24 cellular contexts compared by ENCODE assay signal in the genomic region with DNA sequence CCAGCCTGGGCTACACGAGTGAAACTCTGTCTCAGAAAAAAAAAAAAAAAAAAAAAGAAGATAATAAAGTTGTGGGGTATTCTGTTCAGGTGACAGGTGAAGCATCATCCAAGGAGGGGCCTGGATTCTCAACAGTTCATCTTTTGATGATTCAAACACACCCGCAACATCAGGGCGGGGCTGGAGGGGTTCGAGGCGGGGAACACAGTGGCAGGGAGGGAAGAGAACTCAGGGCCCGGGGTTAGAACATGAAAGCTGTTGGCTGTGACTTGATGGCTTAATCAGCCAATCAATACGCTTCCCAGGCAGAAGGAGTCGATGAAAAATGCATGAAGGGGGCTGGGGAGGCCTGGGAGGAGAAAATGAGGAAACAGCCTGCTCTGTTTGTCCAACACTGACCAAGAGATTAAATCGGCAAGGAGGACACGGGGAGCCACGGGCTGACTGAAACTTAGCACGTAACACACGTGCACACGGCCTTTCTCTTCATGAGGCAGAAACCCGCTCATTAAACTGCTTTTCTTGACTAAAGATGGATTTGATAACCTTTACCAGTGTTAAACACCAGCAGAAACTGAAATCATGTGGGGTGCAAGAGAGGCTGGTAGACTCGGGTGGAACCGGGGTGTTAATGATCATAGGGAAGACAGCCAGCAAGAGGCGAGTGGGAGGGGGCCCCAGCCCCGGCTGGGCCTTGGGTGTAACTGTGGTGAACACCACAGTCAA.
DNase-seq lines count a peak whose midpoint lies in the region; ATAC-seq and TF ChIP-seq lines count a peak whose summit lies in the region.
"Had no signal": no experiment of that assay in that cellular context is flagged by ENCODE, and none has a peak within 500 bp of the region (broad histone marks: within the 10 kb centered on the region; RNA-seq: fewer than 3 reads in every experiment).

No MANE protein-coding gene starts in this region.

- H3K27ac Mint-ChIP-seq in activated CD4-positive, alpha-beta T cell treated with anti-CD3 and anti-CD28 coated beads, Interleukin-2, amount 10 ng/mL, durations not matched to agents 24 days and 14 days, result peak overlapping the region; percentile 22
- H3K27ac Mint-ChIP-seq in activated CD4-positive, alpha-beta T cell treated with anti-CD3 and anti-CD28 coated beads, Interleukin-2, amount 10 ng/mL, durations not matched to agents 7 days and 5 days, result no peak overlapping the region
- H3K27ac Mint-ChIP-seq in GM23338, result 0 out of 2 replicates have a peak overlapping the region, but pooled peaks have one; percentile 54
- no peak overlapping the region for H3K27ac Mint-ChIP-seq in activated CD4-positive, alpha-beta memory T cell treated with anti-CD3 and anti-CD28 coated beads for 36 hours
- H3K27ac Mint-ChIP-seq: stimulated activated naive B cell treated with anti-CD40 and anti-IgM and Interleukin-4, amounts not matched to agents 10 μg/mL and 1 μg/mL and 100 μg/mL, for 72 hours had no signal

- H3K9me2 ChIP-seq in GM23338 (ENCODE audit: insufficient read depth), result no peaks in the 10 kb centered on the region

- no peak overlapping the region for H3K4me3 Mint-ChIP-seq in activated CD4-positive, alpha-beta T cell treated with anti-CD3 and anti-CD28 coated beads, Interleukin-2, amount 10 ng/mL, durations not matched to agents 24 days and 14 days
- H3K4me3 Mint-ChIP-seq in activated CD4-positive, alpha-beta T cell treated with anti-CD3 and anti-CD28 coated beads, Interleukin-2, amount 10 ng/mL, durations not matched to agents 7 days and 5 days, result no peak overlapping the region
- no peak overlapping the region for H3K4me3 Mint-ChIP-seq in GM23338
- no peak overlapping the region for H3K4me3 Mint-ChIP-seq in activated CD4-positive, alpha-beta memory T cell treated with anti-CD3 and anti-CD28 coated beads for 36 hours
- H3K4me3 Mint-ChIP-seq: central memory CD8-positive, alpha-beta T cell; stimulated activated naive B cell treated with anti-CD40 and anti-IgM and Interleukin-4, amounts not matched to agents 10 μg/mL and 1 μg/mL and 100 μg/mL, for 72 hours had no signal

- TF ChIP-seq CTCF in GM23338 (conservative IDR thresholded peaks at IDR 0.05; ENCODE audit: low read depth in 2 of 2) (no peak), coronary artery (IDR thresholded peaks at IDR 0.05) (no peak)

- no peaks in the 10 kb centered on the region for H3F3A ChIP-seq in GM23338 (replicated peaks; ENCODE audit: low read depth)

- H3K4me3 ChIP-seq in GM23338, result no peak overlapping the region
- H3K4me3 ChIP-seq in coronary artery, result no peak overlapping the region
- H3K4me3 ChIP-seq: body of pancreas, esophagus squamous epithelium, SK-N-MC, upper lobe of right lung had no signal

- ATAC-seq in GM23338 (no peak), HG02588 (IDR thresholded peaks at IDR 0.05; ENCODE audit: unreplicated experiment) (no peak)
- ATAC-seq: body of pancreas; foreskin keratinocyte; PC-3; sciatic nerve; stimulated activated naive B cell treated with anti-CD40 and anti-IgM and Interleukin-4, amounts not matched to agents 10 μg/mL and 1 μg/mL and 100 μg/mL, for 72 hours; upper lobe of right lung had no signal

- CTCF ChIA-PET in activated CD4-positive, alpha-beta T cell treated with anti-CD3 and anti-CD28 coated beads, Interleukin-2, amount 10 ng/mL, durations not matched to agents 7 days and 5 days (lab: Charles Lee), result no interaction called here
- CTCF ChIA-PET in activated CD4-positive, alpha-beta memory T cell treated with anti-CD3 and anti-CD28 coated beads for 36 hours (lab: Charles Lee), result interaction anchor here (0.6 to 1.1 kb wide), 2 partner anchors 83 to 318 kb away, joined by 3 to 4 read pairs; no protein-coding TSS in a partner anchor

- H3K27me3 ChIP-seq in GM23338 (ENCODE audit: insufficient read depth), result no peaks in the 10 kb centered on the region
- H3K27me3 ChIP-seq: body of pancreas, upper lobe of right lung had no signal

- POLR2A ChIA-PET in activated CD4-positive, alpha-beta T cell treated with anti-CD3 and anti-CD28 coated beads, Interleukin-2, amount 10 ng/mL, durations not matched to agents 7 days and 5 days (lab: Charles Lee), result interaction anchor here (0.6 kb wide), 1 partner anchor 26 kb away, joined by 3 read pairs; no protein-coding TSS in a partner anchor
- POLR2A ChIA-PET in activated CD4-positive, alpha-beta memory T cell treated with anti-CD3 and anti-CD28 coated beads for 36 hours (lab: Charles Lee), result no interaction called here

- no peak overlapping the region for H2AFZ ChIP-seq in GM23338

- H3K27me3 Mint-ChIP-seq in activated CD4-positive, alpha-beta T cell treated with anti-CD3 and anti-CD28 coated beads, Interleukin-2, amount 10 ng/mL, durations not matched to agents 24 days and 14 days, result peaks cover 2% of the 10 kb centered on the region
- H3K27me3 Mint-ChIP-seq in activated CD4-positive, alpha-beta T cell treated with anti-CD3 and anti-CD28 coated beads, Interleukin-2, amount 10 ng/mL, durations not matched to agents 7 days and 5 days, result no peaks in the 10 kb centered on the region
- peaks cover 10% of the 10 kb centered on the region for H3K27me3 Mint-ChIP-seq in GM23338 (ENCODE audit: insufficient read depth, low read depth, poor library complexity)
- H3K27me3 Mint-ChIP-seq in activated CD4-positive, alpha-beta memory T cell treated with anti-CD3 and anti-CD28 coated beads for 36 hours, result peaks cover 11% of the 10 kb centered on the region

- no peaks in the 10 kb centered on the region for H3K36me3 Mint-ChIP-seq in activated CD4-positive, alpha-beta T cell treated with anti-CD3 and anti-CD28 coated beads, Interleukin-2, amount 10 ng/mL, durations not matched to agents 24 days and 14 days (ENCODE audit: low read depth)
- H3K36me3 Mint-ChIP-seq in activated CD4-positive, alpha-beta T cell treated with anti-CD3 and anti-CD28 coated beads, Interleukin-2, amount 10 ng/mL, durations not matched to agents 7 days and 5 days (ENCODE audit: low read depth), result no peaks in the 10 kb centered on the region
- H3K36me3 Mint-ChIP-seq in GM23338 (ENCODE audit: low read depth), result no peaks in the 10 kb centered on the region; the same call in 2 of the 3 replicates
- H3K36me3 Mint-ChIP-seq in activated CD4-positive, alpha-beta memory T cell treated with anti-CD3 and anti-CD28 coated beads for 36 hours, result no peaks in the 10 kb centered on the region
- H3K36me3 Mint-ChIP-seq: stimulated activated naive B cell treated with anti-CD40 and anti-IgM and Interleukin-4, amounts not matched to agents 10 μg/mL and 1 μg/mL and 100 μg/mL, for 72 hours had no signal

- no peaks in the 10 kb centered on the region for H3K4me1 ChIP-seq in GM23338 (ENCODE audit: insufficient read depth)
- H3K4me1 ChIP-seq: body of pancreas, esophagus squamous epithelium, foreskin keratinocyte, upper lobe of right lung had no signal

- intact Hi-C loops in activated CD4-positive, alpha-beta T cell treated with anti-CD3 and anti-CD28 coated beads, Interleukin-2, amount 10 ng/mL, durations not matched to agents 24 days and 14 days (cut with micrococcal nuclease), result no loop called here
- intact Hi-C loops in activated CD4-positive, alpha-beta memory T cell treated with anti-CD3 and anti-CD28 coated beads for 36 hours (cut with micrococcal nuclease), result no loop called here

- H3K27ac ChIP-seq in GM23338 (ENCODE audit: low read depth) (no peak overlapping the region), coronary artery (no peak overlapping the region)
- H3K27ac ChIP-seq: body of pancreas, esophagus squamous epithelium, foreskin keratinocyte, SK-N-MC, upper lobe of right lung had no signal

- peaks cover 13% of the 10 kb centered on the region for H3K4me1 Mint-ChIP-seq in activated CD4-positive, alpha-beta T cell treated with anti-CD3 and anti-CD28 coated beads, Interleukin-2, amount 10 ng/mL, durations not matched to agents 24 days and 14 days
- peaks cover 18% of the 10 kb centered on the region for H3K4me1 Mint-ChIP-seq in activated CD4-positive, alpha-beta T cell treated with anti-CD3 and anti-CD28 coated beads, Interleukin-2, amount 10 ng/mL, durations not matched to agents 7 days and 5 days
- peaks cover 6% of the 10 kb centered on the region; the same call in 2 of the 3 replicates for H3K4me1 Mint-ChIP-seq in GM23338
- peaks cover 2% of the 10 kb centered on the region for H3K4me1 Mint-ChIP-seq in activated CD4-positive, alpha-beta memory T cell treated with anti-CD3 and anti-CD28 coated beads for 36 hours (ENCODE audit: low read depth)
- H3K4me1 Mint-ChIP-seq: central memory CD8-positive, alpha-beta T cell; stimulated activated naive B cell treated with anti-CD40 and anti-IgM and Interleukin-4, amounts not matched to agents 10 μg/mL and 1 μg/mL and 100 μg/mL, for 72 hours had no signal

- H3K36me3 ChIP-seq in GM23338 (ENCODE audit: insufficient read depth), result no peaks in the 10 kb centered on the region
- H3K36me3 ChIP-seq: esophagus squamous epithelium, upper lobe of right lung had no signal

- no peak overlapping the region for H3K4me2 ChIP-seq in GM23338

- no peaks in the 10 kb centered on the region for H3K79me2 ChIP-seq in GM23338 (replicated peaks; ENCODE audit: insufficient read depth)

- H3K9me3 Mint-ChIP-seq in activated CD4-positive, alpha-beta T cell treated with anti-CD3 and anti-CD28 coated beads, Interleukin-2, amount 10 ng/mL, durations not matched to agents 24 days and 14 days, result no peaks in the 10 kb centered on the region
- H3K9me3 Mint-ChIP-seq in activated CD4-positive, alpha-beta T cell treated with anti-CD3 and anti-CD28 coated beads, Interleukin-2, amount 10 ng/mL, durations not matched to agents 7 days and 5 days, result no peaks in the 10 kb centered on the region
- no peaks in the 10 kb centered on the region; the same call in 1 of the 3 replicates for H3K9me3 Mint-ChIP-seq in GM23338
- no peaks in the 10 kb centered on the region for H3K9me3 Mint-ChIP-seq in activated CD4-positive, alpha-beta memory T cell treated with anti-CD3 and anti-CD28 coated beads for 36 hours
- H3K9me3 Mint-ChIP-seq: central memory CD8-positive, alpha-beta T cell; stimulated activated naive B cell treated with anti-CD40 and anti-IgM and Interleukin-4, amounts not matched to agents 10 μg/mL and 1 μg/mL and 100 μg/mL, for 72 hours had no signal

- no peaks in the 10 kb centered on the region for H4K20me1 ChIP-seq in GM23338 (replicated peaks; ENCODE audit: insufficient read depth)

- no peak for DNase-seq in activated CD4-positive, alpha-beta T cell treated with anti-CD3 and anti-CD28 coated beads, Interleukin-2, amount 10 ng/mL, durations not matched to agents 24 days and 14 days
- no peak for DNase-seq in activated CD4-positive, alpha-beta T cell treated with anti-CD3 and anti-CD28 coated beads, Interleukin-2, amount 10 ng/mL, durations not matched to agents 7 days and 5 days
- DNase-seq in GM23338 (ENCODE audit: low spot score) (no peak), mucosa of gallbladder (ENCODE audit: low spot score) (peak; percentile 54), coronary artery (ENCODE audit: low spot score) (no peak), mesenteric fat pad (ENCODE audit: low spot score) (no peak)
- DNase-seq in activated CD4-positive, alpha-beta memory T cell treated with anti-CD3 and anti-CD28 coated beads for 36 hours, result peak; percentile 27
- DNase-seq: activated gamma-delta T cell; esophagus squamous epithelium; foreskin keratinocyte; IMR-90; NCI-H146; NCI-H226; NCI-H526 treated with DMSO at 0.1 percent for 48 hours; NK-92 treated with Interleukin-12 subunit alpha and Interleukin-12 subunit beta, amount 100 ng/mL, for 24 hours; PC-3; stimulated activated CD4-positive, alpha-beta T cell treated with anti-CD3 and anti-CD28 coated beads, Interleukin-12 subunit alpha, Interleukin-12 subunit beta, amount 100 ng/mL, for 4 hours; stimulated activated naive B cell treated with anti-CD40 and anti-IgM and Interleukin-4, amounts not matched to agents 10 μg/mL and 1 μg/mL and 100 μg/mL, for 72 hours; upper lobe of right lung had no signal

Comparison
In these comparisons a context has a peak if more than half of its experiments do, and no peak if none do; other contexts are left out.
1. H3K27ac Mint-ChIP-seq: peak in activated CD4-positive, alpha-beta T cell treated with anti-CD3 and anti-CD28 coated beads, Interleukin-2, amount 10 ng/mL, durations not matched to agents 24 days and 14 days (single experiment) and GM23338 (single experiment); none in activated CD4-positive, alpha-beta T cell treated with anti-CD3 and anti-CD28 coated beads, Interleukin-2, amount 10 ng/mL, durations not matched to agents 7 days and 5 days (single experiment) and activated CD4-positive, alpha-beta memory T cell treated with anti-CD3 and anti-CD28 coated beads for 36 hours (single experiment).
2. DNase-seq: peak in activated CD4-positive, alpha-beta memory T cell treated with anti-CD3 and anti-CD28 coated beads for 36 hours (single experiment) and mucosa of gallbladder (single experiment); none in activated CD4-positive, alpha-beta T cell treated with anti-CD3 and anti-CD28 coated beads, Interleukin-2, amount 10 ng/mL, durations not matched to agents 24 days and 14 days (single experiment), activated CD4-positive, alpha-beta T cell treated with anti-CD3 and anti-CD28 coated beads, Interleukin-2, amount 10 ng/mL, durations not matched to agents 7 days and 5 days (single experiment), GM23338 (single experiment), coronary artery (single experiment) and mesenteric fat pad (single experiment).